Comparison of ENCODE assay signal across 15 cellular contexts in genomic region chr5:164742025-164742424, GRCh38.
A peak's percentile ranks its signal among the peaks of the same experiment; 100 is the strongest.
DNase-seq lines count a peak whose midpoint lies in the region; ATAC-seq, FAIRE-seq and TF ChIP-seq lines count a peak whose summit lies in the region.
"Had no signal": no experiment of that assay in that cellular context is flagged by ENCODE, and none has a peak within 500 bp of the region (broad histone marks: within the 10 kb centered on the region; RNA-seq: fewer than 3 reads in every experiment).

No MANE protein-coding gene starts in this region.

- H3K4me1 Mint-ChIP-seq in endodermal cell = peaks cover 3% of the 10 kb centered on the region
- H3K4me1 Mint-ChIP-seq: activated CD8-positive, alpha-beta memory T cell treated with anti-CD3 and anti-CD28 coated beads, Interleukin-2, amount 10 ng/mL, durations not matched to agents 7 days and 5 days had no signal

- no peak for FAIRE-seq in RCC 7860 (lab: Jason Lieb, UNC)

- H3K4me2 ChIP-seq in BLaER1 treated with 17β-estradiol and CSF1 and Interleukin-3, amounts not matched to agents 10 nM and 100 nM = peak overlapping the region in 10 of 11 experiments; percentile 4 to 50 (median 37); a peak in 14 of 22 replicates

- no peaks in the 10 kb centered on the region for H4K20me1 ChIP-seq in BLaER1 treated with 17β-estradiol and CSF1 and Interleukin-3, amounts not matched to agents 10 nM and 100 nM

- H3K4me3 ChIP-seq in BLaER1 treated with 17β-estradiol and CSF1 and Interleukin-3, amounts not matched to agents 10 nM and 100 nM = no peak overlapping the region
- no peak overlapping the region for H3K4me3 ChIP-seq in endodermal cell (ENCODE audit: low read length)
- H3K4me3 ChIP-seq: HAP-1, transverse colon had no signal

- H3K4me1 ChIP-seq in BLaER1 treated with 17β-estradiol and CSF1 and Interleukin-3, amounts not matched to agents 10 nM and 100 nM = peaks cover 5 to 16% (median 8%) of the 10 kb centered on the region in 10 experiments; a peak in 14 of 20 replicates
- H3K4me1 ChIP-seq in endodermal cell (ENCODE audit: control insufficient read depth, insufficient read depth, low read length) = no peaks in the 10 kb centered on the region
- H3K4me1 ChIP-seq: transverse colon had no signal

- no peak for TF ChIP-seq CTCF in endodermal cell (conservative IDR thresholded peaks at IDR 0.05)

- WGBS in endodermal cell (ENCODE audit: insufficient coverage in 1 of 2, insufficient read length in 1 of 2), 2 experiments = 90 to 92% methylated on average over 3 of the region's 5 CpGs

- peak; percentile 9 for DNase-seq in H4 (ENCODE audit: low spot score)
- no peak for DNase-seq in endodermal cell
- no peak for DNase-seq in SKM-1 treated with dmso at 0.1 percent for 144 hours (lab: John Stamatoyannopoulos, UW; ENCODE audit: unreplicated experiment)
- DNase-seq in sciatic nerve (ENCODE audit: low spot score) = no peak
- no peak for DNase-seq in RCC 7860 (ENCODE audit: low spot score)
- DNase-seq: activated CD8-positive, alpha-beta memory T cell treated with anti-CD3 and anti-CD28 coated beads, Interleukin-2, amount 10 ng/mL, durations not matched to agents 7 days and 5 days; amygdala; hippocampal formation; mesenchymal stem cell; NCI-H774; transverse colon had no signal

- H3K36me3 ChIP-seq in BLaER1 treated with 17β-estradiol and CSF1 and Interleukin-3, amounts not matched to agents 10 nM and 100 nM = no peaks in the 10 kb centered on the region
- H3K36me3 ChIP-seq in endodermal cell (ENCODE audit: control insufficient read depth, insufficient read depth, low read length) = no peaks in the 10 kb centered on the region
- H3K36me3 ChIP-seq: HAP-1, transverse colon had no signal

- ATAC-seq in GM19025 (IDR thresholded peaks at IDR 0.05; ENCODE audit: low read depth, unreplicated experiment) (peak; percentile 88), HG03196 (IDR thresholded peaks at IDR 0.05; ENCODE audit: unreplicated experiment) (peak; percentile 90), sciatic nerve (no peak)
- ATAC-seq: activated CD8-positive, alpha-beta memory T cell treated with anti-CD3 and anti-CD28 coated beads, Interleukin-2, amount 10 ng/mL, durations not matched to agents 7 days and 5 days had no signal

- no peak overlapping the region for H3K9ac ChIP-seq in BLaER1 treated with 17β-estradiol and CSF1 and Interleukin-3, amounts not matched to agents 10 nM and 100 nM
- no peak overlapping the region for H3K9ac ChIP-seq in endodermal cell (ENCODE audit: extremely low read depth, low read length, poor library complexity, severe bottlenecking)

- H3K9me3 Mint-ChIP-seq in endodermal cell = no peaks in the 10 kb centered on the region

- no peaks in the 10 kb centered on the region for H3K9me3 ChIP-seq in BLaER1 treated with 17β-estradiol and CSF1 and Interleukin-3, amounts not matched to agents 10 nM and 100 nM (replicated peaks in 1 of 11)
- H3K9me3 ChIP-seq in endodermal cell (ENCODE audit: control insufficient read depth, low read length) = no peaks in the 10 kb centered on the region
- H3K9me3 ChIP-seq: HAP-1, transverse colon had no signal

- H3K27me3 Mint-ChIP-seq in endodermal cell (ENCODE audit: insufficient read depth) = no peaks in the 10 kb centered on the region
- H3K27me3 Mint-ChIP-seq: activated CD8-positive, alpha-beta memory T cell treated with anti-CD3 and anti-CD28 coated beads, Interleukin-2, amount 10 ng/mL, durations not matched to agents 7 days and 5 days had no signal

- H3K27ac Mint-ChIP-seq in endodermal cell = no peak overlapping the region
- H3K27ac Mint-ChIP-seq: activated CD8-positive, alpha-beta memory T cell treated with anti-CD3 and anti-CD28 coated beads, Interleukin-2, amount 10 ng/mL, durations not matched to agents 7 days and 5 days had no signal

- intact Hi-C loops in sciatic nerve (cut with DNase I) = no loop called here

- no peaks in the 10 kb centered on the region for H3K27me3 ChIP-seq in BLaER1 treated with 17β-estradiol and CSF1 and Interleukin-3, amounts not matched to agents 10 nM and 100 nM
- H3K27me3 ChIP-seq in endodermal cell (ENCODE audit: control insufficient read depth, insufficient read depth, low read length, poor library complexity, severe bottlenecking) = no peaks in the 10 kb centered on the region
- H3K27me3 ChIP-seq: transverse colon had no signal

- H3K4me3 Mint-ChIP-seq in endodermal cell = no peak overlapping the region
- H3K4me3 Mint-ChIP-seq: activated CD8-positive, alpha-beta memory T cell treated with anti-CD3 and anti-CD28 coated beads, Interleukin-2, amount 10 ng/mL, durations not matched to agents 7 days and 5 days had no signal

- no peak overlapping the region for H3K27ac ChIP-seq in BLaER1 treated with 17β-estradiol and CSF1 and Interleukin-3, amounts not matched to agents 10 nM and 100 nM
- H3K27ac ChIP-seq in endodermal cell (ENCODE audit: low read depth, low read length) = no peak overlapping the region
- H3K27ac ChIP-seq: transverse colon had no signal

- no peaks in the 10 kb centered on the region for H3K36me3 Mint-ChIP-seq in endodermal cell (ENCODE audit: low read depth)
- H3K36me3 Mint-ChIP-seq: activated CD8-positive, alpha-beta memory T cell treated with anti-CD3 and anti-CD28 coated beads, Interleukin-2, amount 10 ng/mL, durations not matched to agents 7 days and 5 days had no signal
